Comparison of ENCODE assay signal across 26 cellular contexts in the genomic region with DNA sequence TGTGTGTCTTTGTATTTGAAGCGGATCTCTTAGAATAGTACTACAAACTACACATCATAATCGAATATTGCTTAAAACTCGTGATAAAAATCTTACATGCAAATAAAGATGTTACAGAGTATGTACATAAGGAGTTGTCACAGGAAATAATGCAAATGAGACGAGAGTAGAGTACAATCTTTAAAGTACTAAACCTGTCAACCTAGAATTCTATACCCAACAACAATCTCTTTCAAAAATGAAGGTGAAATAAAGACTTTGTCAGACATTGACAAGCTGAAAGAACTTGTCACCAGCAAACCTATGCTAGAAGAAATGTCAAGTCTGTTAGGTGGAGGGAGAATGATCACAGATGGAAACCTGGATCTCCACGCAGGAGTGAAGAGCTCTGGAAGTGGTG.
"Had no signal": no experiment of that assay in that cellular context is flagged by ENCODE, and none has a peak within 500 bp of the region (broad histone marks: within the 10 kb centered on the region; RNA-seq: fewer than 3 reads in every experiment).

No MANE protein-coding gene starts in this region.

- H3K4me1 ChIP-seq: thyroid gland, tibial artery, transverse colon, upper lobe of left lung, upper lobe of right lung, uterus had no signal

- H3K9me3 ChIP-seq: suprapubic skin, testis, thyroid gland had no signal

- H3K4me3 ChIP-seq: stomach, suprapubic skin, testis, thoracic aorta, thyroid gland, tibial artery, tibial nerve, transverse colon, upper lobe of left lung, upper lobe of right lung, uterus, vagina had no signal

- ATAC-seq: stimulated activated effector memory CD8-positive, alpha-beta T cell treated with anti-CD3 and anti-CD28 coated beads, Interleukin-12 subunit alpha, Interleukin-12 subunit beta, amount 100 ng/mL, for 72 hours; stimulated activated memory B cell treated with anti-CD40 and anti-IgM and Interleukin-4, amounts not matched to agents 10 μg/mL and 1 μg/mL and 100 μg/mL, for 72 hours; stimulated activated naive B cell treated with anti-CD40 and anti-IgM and Interleukin-4, amounts not matched to agents 10 μg/mL and 1 μg/mL and 100 μg/mL, for 72 hours; stimulated activated naive CD8-positive, alpha-beta T cell treated with anti-CD3 and anti-CD28 coated beads, Interleukin-15, amount 100 ng/mL, for 72 hours; stimulated activated naive CD8-positive, alpha-beta T cell treated with anti-CD3 and anti-CD28 coated beads, Interleukin-15, Interleukin-2, amounts not matched to agents 100 U/mL and 50 U/mL, for 24 hours; upper lobe of right lung had no signal

- DNase-seq: stimulated activated CD4-positive, alpha-beta T cell treated with anti-CD3 and anti-CD28 coated beads, Interleukin-2, amount 100 ng/mL, for 48 hours; stimulated activated CD4-positive, alpha-beta T cell treated with anti-CD3 and anti-CD28 coated beads, Interleukin-4, amount 100 ng/mL, for 1 hour; stimulated activated CD4-positive, alpha-beta T cell treated with anti-CD3 and anti-CD28 coated beads, Interleukin-4, amount 100 ng/mL, for 24 hours; stimulated activated CD4-positive, alpha-beta T cell treated with anti-CD3 and anti-CD28 coated beads, Interleukin-4, amount 100 ng/mL, for 4 hours; stimulated activated CD8-positive, alpha-beta memory T cell treated with anti-CD3 and anti-CD28 coated beads, Interleukin-4, amount 100 ng/mL, for 48 hours; stimulated activated naive B cell treated with anti-CD40 and anti-IgM and Interleukin-4, amounts not matched to agents 10 μg/mL and 1 μg/mL and 100 μg/mL, for 72 hours; stimulated activated naive CD4-positive, alpha-beta T cell; stimulated activated naive CD4-positive, alpha-beta T cell treated with Interleukin-2 at 50 U/mL for 16 hours; stimulated activated naive CD8-positive, alpha-beta T cell treated with anti-CD3 and anti-CD28 coated beads, Interleukin-15, amount 100 ng/mL, for 72 hours; stimulated activated naive CD8-positive, alpha-beta T cell treated with anti-CD3 and anti-CD28 coated beads, Interleukin-15, Interleukin-2, amounts not matched to agents 100 U/mL and 50 U/mL, for 24 hours; stomach; substantia nigra; testis; thyroid gland; tibial artery; transverse colon; trophoblast cell; upper lobe of left lung; upper lobe of right lung; uterus had no signal

- H3K27ac ChIP-seq: stomach, suprapubic skin, testis, thoracic aorta, thyroid gland, tibial artery, tibial nerve, transverse colon, upper lobe of left lung, upper lobe of right lung, uterus, vagina had no signal

- H3K36me3 ChIP-seq: thoracic aorta, upper lobe of right lung, uterus had no signal

- H3K27me3 ChIP-seq: stomach, suprapubic skin, testis, thyroid gland, tibial artery, tibial nerve, transverse colon, upper lobe of left lung, upper lobe of right lung, uterus, vagina had no signal
